Comparison of ENCODE assay signal across 35 cellular contexts in genomic region chr6:99852031-99852430, GRCh38.
"Had no signal": no experiment of that assay in that cellular context is flagged by ENCODE, and none has a peak within 500 bp of the region (broad histone marks: within the 10 kb centered on the region; RNA-seq: fewer than 3 reads in every experiment).

No MANE protein-coding gene starts in this region.

- DNase-seq: Karpas-422, Kasumi-1, KG1, MG63, MM.1S, MV-4-11, NCI-H1048, NCI-H1092, NCI-H1092 treated with DMSO at 0.1 percent for 48 hours, NCI-H1105, NCI-H1105 treated with DMSO at 0.1 percent for 48 hours, NCI-H1417, NCI-H1417 treated with DMSO at 0.1 percent for 48 hours, NCI-H1436, NCI-H1436 treated with DMSO at 0.1 percent for 48 hours, NCI-H146, NCI-H187, NCI-H187 treated with DMSO at 0.1 percent for 48 hours, NCI-H1930, NCI-H2029, NCI-H2029 treated with DMSO at 0.1 percent for 48 hours, NCI-H2081, NCI-H2081 treated with DMSO at 0.1 percent for 48 hours, NCI-H2107, NCI-H2171, NCI-H2171 treated with DMSO at 0.1 percent for 48 hours, NCI-H2227 treated with DMSO at 0.1 percent for 48 hours, NCI-H226, NCI-H345, NCI-H446, NCI-H446 treated with DMSO at 0.1 percent for 48 hours, NCI-H510A, NCI-H510A treated with DMSO at 0.1 percent for 48 hours, NCI-H524 had no signal

- H3K36me3 ChIP-seq: MG63 had no signal

- H3K4me3 ChIP-seq: MG63 had no signal

- H3K27me3 ChIP-seq: MG63 had no signal

- H3K9me3 ChIP-seq: MG63 had no signal

- H3K27ac ChIP-seq: KMS-11 had no signal
